14 cellular contexts compared by ENCODE assay signal in the genomic region with DNA sequence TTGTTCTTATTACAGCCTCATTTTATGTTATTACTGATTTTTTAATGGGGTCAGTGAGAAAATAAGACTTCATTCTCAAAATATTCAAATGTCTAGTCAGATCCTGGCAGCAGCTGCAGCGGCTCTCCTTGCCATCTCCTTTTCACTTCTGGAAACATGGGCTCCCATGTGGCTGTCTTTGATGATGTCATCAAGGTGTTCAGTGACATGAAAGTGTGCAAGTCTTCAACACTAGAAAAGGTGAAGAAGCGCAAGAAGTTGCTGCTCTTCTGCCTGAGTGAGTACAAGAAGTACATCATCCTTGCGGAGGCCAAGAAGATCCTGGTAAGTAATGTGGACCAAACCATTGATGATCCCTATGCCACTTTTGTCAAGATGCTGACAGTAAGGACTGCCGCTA.
"Had no signal": no experiment of that assay in that cellular context is flagged by ENCODE, and none has a peak within 500 bp of the region (broad histone marks: within the 10 kb centered on the region; RNA-seq: fewer than 3 reads in every experiment).

No MANE protein-coding gene starts in this region.

- H3K9me3 ChIP-seq: left ventricle myocardium inferior, neutrophil, tibial artery had no signal

- H3K36me3 ChIP-seq: left ventricle myocardium inferior, neutrophil, tibial artery had no signal

- DNase-seq: activated CD4-positive, alpha-beta T cell treated with anti-CD3 and anti-CD28 coated beads, Interleukin-2, amount 10 ng/mL, durations not matched to agents 7 days and 5 days; activated CD4-positive, CD25-positive, alpha-beta regulatory T cell; activated CD8-positive, alpha-beta memory T cell treated with anti-CD3 and anti-CD28 coated beads for 24 hours; activated naive CD4-positive, alpha-beta T cell; activated naive CD8-positive, alpha-beta T cell treated with anti-CD3 and anti-CD28 coated beads, Interleukin-2, amount 10 ng/mL, durations not matched to agents 7 days and 5 days; anterior cingulate cortex; hippocampal formation; kidney; left ventricle myocardium inferior; naive thymus-derived CD8-positive, alpha-beta T cell; stimulated activated CD4-positive, alpha-beta T cell treated with anti-CD3 and anti-CD28 coated beads, Interleukin-2, amount 100 ng/mL, for 48 hours; stimulated activated naive B cell treated with anti-CD40 and anti-IgM and Interleukin-4, amounts not matched to agents 10 μg/mL and 1 μg/mL and 100 μg/mL, for 72 hours; tibial artery had no signal

- H3K4me1 ChIP-seq: left ventricle myocardium inferior, tibial artery had no signal

- H3K4me3 ChIP-seq: left ventricle myocardium inferior, tibial artery had no signal

- FAIRE-seq: kidney had no signal

- ATAC-seq: naive thymus-derived CD8-positive, alpha-beta T cell; stimulated activated naive B cell treated with anti-CD40 and anti-IgM and Interleukin-4, amounts not matched to agents 10 μg/mL and 1 μg/mL and 100 μg/mL, for 72 hours had no signal

- H3K27ac ChIP-seq: left ventricle myocardium inferior, neutrophil, tibial artery had no signal

- H3K27me3 ChIP-seq: neutrophil, tibial artery had no signal
